Comparison of ENCODE assay signal across 12 cellular contexts in the genomic region with DNA sequence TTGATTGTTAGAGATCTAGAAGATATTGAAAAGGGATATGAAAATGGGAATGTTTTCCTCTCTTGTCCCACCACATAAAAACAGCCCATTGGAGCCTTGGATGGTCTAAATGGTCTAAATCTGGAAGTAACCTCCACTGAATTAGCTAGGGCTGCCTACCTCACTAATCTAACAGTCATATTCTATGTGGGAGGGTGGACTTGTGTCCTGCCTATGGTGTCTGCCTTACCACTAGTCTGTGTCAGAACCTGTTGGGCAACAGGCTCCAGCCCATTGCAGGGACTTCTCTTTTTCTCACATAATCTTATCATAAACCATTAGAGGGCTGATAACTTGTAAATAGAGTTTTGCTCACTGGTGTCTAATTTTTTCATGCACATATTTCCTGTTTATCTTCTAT.
"Had no signal": no experiment of that assay in that cellular context is flagged by ENCODE, and none has a peak within 500 bp of the region (broad histone marks: within the 10 kb centered on the region; RNA-seq: fewer than 3 reads in every experiment).

No MANE protein-coding gene starts in this region.

- DNase-seq: activated CD4-positive, alpha-beta T cell treated with anti-CD3 and anti-CD28 coated beads, Interleukin-2, amount 10 ng/mL, durations not matched to agents 24 days and 14 days; activated naive CD4-positive, alpha-beta T cell treated with anti-CD3 and anti-CD28 coated beads, Interleukin-2, amount 10 ng/mL, durations not matched to agents 7 days and 5 days; adrenal gland; caudate nucleus; colonic mucosa; foreskin melanocyte; heart left ventricle; kidney; left ventricle myocardium inferior; stimulated activated naive CD8-positive, alpha-beta T cell treated with anti-CD3 and anti-CD28 coated beads, Interleukin-15, amount 100 ng/mL, for 72 hours; testis had no signal

- H3K9me3 ChIP-seq: adrenal gland, colonic mucosa, testis had no signal

- ATAC-seq: heart left ventricle; sciatic nerve; stimulated activated naive CD8-positive, alpha-beta T cell treated with anti-CD3 and anti-CD28 coated beads, Interleukin-15, amount 100 ng/mL, for 72 hours had no signal

- H3K36me3 ChIP-seq: adrenal gland, colonic mucosa, heart left ventricle, left ventricle myocardium inferior had no signal

- H3K27me3 ChIP-seq: adrenal gland, colonic mucosa, heart left ventricle, testis had no signal

- H3K4me1 ChIP-seq: adrenal gland, colonic mucosa, heart left ventricle, left ventricle myocardium inferior, testis had no signal

- H3K27ac ChIP-seq: adrenal gland, colonic mucosa, heart left ventricle, left ventricle myocardium inferior, testis had no signal

- H3K4me3 ChIP-seq: adrenal gland, colonic mucosa, heart left ventricle, left ventricle myocardium inferior, testis had no signal
